35 cellular contexts compared by ENCODE assay signal in genomic region chr4:138964716-138965426, GRCh38.
"Had no signal": no experiment of that assay in that cellular context is flagged by ENCODE, and none has a peak within 500 bp of the region (broad histone marks: within the 10 kb centered on the region; RNA-seq: fewer than 3 reads in every experiment).

No MANE protein-coding gene starts in this region.

- DNase-seq: Karpas-422, Kasumi-1, MG63, MM.1S, MV-4-11, NCI-H1048, NCI-H1092, NCI-H1092 treated with DMSO at 0.1 percent for 48 hours, NCI-H1105, NCI-H1105 treated with DMSO at 0.1 percent for 48 hours, NCI-H1417, NCI-H1417 treated with DMSO at 0.1 percent for 48 hours, NCI-H1436, NCI-H1436 treated with DMSO at 0.1 percent for 48 hours, NCI-H146, NCI-H1694, NCI-H1694 treated with DMSO at 0.1 percent for 48 hours, NCI-H187, NCI-H187 treated with DMSO at 0.1 percent for 48 hours, NCI-H1930, NCI-H2029, NCI-H2029 treated with DMSO at 0.1 percent for 48 hours, NCI-H2081, NCI-H2081 treated with DMSO at 0.1 percent for 48 hours, NCI-H2107, NCI-H2171, NCI-H2171 treated with DMSO at 0.1 percent for 48 hours, NCI-H2227 treated with DMSO at 0.1 percent for 48 hours, NCI-H226, NCI-H345, NCI-H446, NCI-H446 treated with DMSO at 0.1 percent for 48 hours, NCI-H510A, NCI-H510A treated with DMSO at 0.1 percent for 48 hours had no signal

- H3K36me3 ChIP-seq: MG63 had no signal

- H3K4me3 ChIP-seq: MG63 had no signal

- H3K27ac ChIP-seq: KMS-11 had no signal

- H3K4me2 ChIP-seq: KMS-11 had no signal

- H3K9me3 ChIP-seq: MG63 had no signal

- H3K27me3 ChIP-seq: MG63 had no signal

- H3K9ac ChIP-seq: KMS-11 had no signal
